Comparison of ENCODE assay signal across 9 cellular contexts in genomic region chr17:42286411-42287295, GRCh38. TPM values are rescaled to one million over a fixed set of nuclear protein-coding genes. Genes with fewer than 3 reads are reported as not detected.
DNase-seq lines count a peak whose midpoint lies in the region; ATAC-seq and TF ChIP-seq lines count a peak whose summit lies in the region.
"Had no signal": no experiment of that assay in that cellular context is flagged by ENCODE, and none has a peak within 500 bp of the region (broad histone marks: within the 10 kb centered on the region; RNA-seq: fewer than 3 reads in every experiment).

No MANE protein-coding gene starts in this region.

- H3K9me3 ChIP-seq in breast epithelium (no peaks in the 10 kb centered on the region), mucosa of rectum (ENCODE audit: control insufficient read depth in 2 of 2, low read length in 2 of 2) (no peaks in the 10 kb centered on the region), trophoblast cell (ENCODE audit: insufficient read depth, low read depth, low read length) (peaks cover 1% of the 10 kb centered on the region)

- H4K91ac ChIP-seq in trophoblast cell (ENCODE audit: low read depth, low read length), result no peak overlapping the region

- H2AFZ ChIP-seq in trophoblast cell (ENCODE audit: insufficient read depth, low read length, poor library complexity), result no peak overlapping the region

- H3K4me1 ChIP-seq in breast epithelium, result peaks cover 18 to 27% of the 10 kb centered on the region in 2 donors
- peaks cover 21 to 23% of the 10 kb centered on the region in 2 donors for H3K4me1 ChIP-seq in mucosa of rectum (ENCODE audit: control insufficient read depth in 2 of 2, insufficient read depth in 2 of 2, low read length in 2 of 2)
- no peaks in the 10 kb centered on the region for H3K4me1 ChIP-seq in urinary bladder (ENCODE audit: insufficient read depth)
- H3K4me1 ChIP-seq in trophoblast cell (ENCODE audit: control insufficient read depth in 1 of 2, insufficient read depth in 2 of 2, low read length in 2 of 2), result peaks cover 3 to 4% of the 10 kb centered on the region in 2 experiments

- no peaks in the 10 kb centered on the region for H3K27me3 ChIP-seq in breast epithelium
- H3K27me3 ChIP-seq in mucosa of rectum (ENCODE audit: control insufficient read depth in 2 of 2, insufficient read depth in 2 of 2, low read length in 2 of 2), result no peaks in the 10 kb centered on the region
- peaks cover 17% of the 10 kb centered on the region for H3K27me3 ChIP-seq in trophoblast cell (ENCODE audit: insufficient read depth, low read length)

- H3K36me3 ChIP-seq in breast epithelium, result no peaks in the 10 kb centered on the region
- no peaks in the 10 kb centered on the region for H3K36me3 ChIP-seq in mucosa of rectum (ENCODE audit: control insufficient read depth in 2 of 2, insufficient read depth in 2 of 2, low read length in 2 of 2)
- no peaks in the 10 kb centered on the region for H3K36me3 ChIP-seq in urinary bladder (ENCODE audit: insufficient read depth)
- no peaks in the 10 kb centered on the region for H3K36me3 ChIP-seq in trophoblast cell (ENCODE audit: control insufficient read depth in 1 of 2, insufficient read depth in 2 of 2, low read length in 2 of 2)

- DNase-seq in activated T-cell treated with anti-CD3 and anti-CD28 coated beads, Interleukin-2, amount 50 U/mL, for 1 hour, result peak; percentile 26
- DNase-seq in activated T-cell treated with anti-CD3 and anti-CD28 coated beads for 4 hours, result no peak
- peak in 1 of 2 donors; percentile 18 for DNase-seq in breast epithelium (ENCODE audit: low spot score in 2 of 2)
- no peak for DNase-seq in T-helper 9 cell
- no peak for DNase-seq in trophoblast cell

- no peak overlapping the region for H3K14ac ChIP-seq in trophoblast cell (ENCODE audit: low read length)

- intact Hi-C loops in breast epithelium (cut with DNase I; ENCODE audit: low total_unique reads), result no loop called here

- no peak overlapping the region for H4K12ac ChIP-seq in trophoblast cell (ENCODE audit: low read depth, low read length)

- ATAC-seq in HG02885 (IDR thresholded peaks at IDR 0.05; ENCODE audit: poor library complexity, unreplicated experiment), result no peak

- H3K4me2 ChIP-seq in trophoblast cell (ENCODE audit: low read length), result no peak overlapping the region

- TF ChIP-seq POLR2A in breast epithelium (IDR thresholded peaks at IDR 0.05), result no peak

- H3K27ac ChIP-seq in breast epithelium (peak overlapping the region; percentile 91 to 92), mucosa of rectum (ENCODE audit: low read depth in 2 of 2, low read length in 2 of 2) (peak overlapping the region in 1 of 2 donors; percentile 86), urinary bladder (ENCODE audit: low read depth) (peak overlapping the region; percentile 73), trophoblast cell (ENCODE audit: low read depth, low read length) (no peak overlapping the region)
- H3K27ac ChIP-seq: C4-2B had no signal

- no peak overlapping the region for H3K23ac ChIP-seq in trophoblast cell (ENCODE audit: low read length)

- H3K4me3 ChIP-seq in breast epithelium, result peak overlapping the region; percentile 75 to 91 (median 77)
- H3K4me3 ChIP-seq in mucosa of rectum (ENCODE audit: low read length in 2 of 2), result peak overlapping the region; percentile 34 to 74
- H3K4me3 ChIP-seq in urinary bladder (ENCODE audit: low read depth, low read length), result no peak overlapping the region
- H3K4me3 ChIP-seq in trophoblast cell (ENCODE audit: low read depth, low read length), result no peak overlapping the region

- no peak overlapping the region for H2AK5ac ChIP-seq in trophoblast cell (ENCODE audit: low read length)

- H2BK12ac ChIP-seq in trophoblast cell (ENCODE audit: low read length), result no peak overlapping the region

- no peak overlapping the region for H2BK120ac ChIP-seq in trophoblast cell (ENCODE audit: insufficient read depth, low read length, poor library complexity)

- H3K79me2 ChIP-seq in trophoblast cell (ENCODE audit: control insufficient read depth, insufficient read depth, low read length, poor library complexity), result no peaks in the 10 kb centered on the region

- peak overlapping the region; percentile 8 to 23 for H3K9ac ChIP-seq in mucosa of rectum (ENCODE audit: low read depth in 1 of 2, low read length in 2 of 2)
- no peak overlapping the region for H3K9ac ChIP-seq in trophoblast cell (ENCODE audit: low read length)

- no peak overlapping the region for H3K4ac ChIP-seq in trophoblast cell (ENCODE audit: low read depth, low read length)

- no peak overlapping the region for H4K8ac ChIP-seq in trophoblast cell (ENCODE audit: low read depth, low read length)

- no peak overlapping the region for H2BK5ac ChIP-seq in trophoblast cell (ENCODE audit: low read depth, low read length, poor library complexity)

- no peak for TF ChIP-seq CTCF in breast epithelium (IDR thresholded peaks at IDR 0.05)

- 30% methylated on average over 5 of the region's 5 CpGs for WGBS in urinary bladder
- no CpG with 5 or more reads among the region's 5 CpGs for WGBS in trophoblast cell (ENCODE audit: extremely low coverage, insufficient coverage, insufficient read length)

- H3K79me1 ChIP-seq in trophoblast cell (ENCODE audit: low read length), result no peaks in the 10 kb centered on the region

- H3K18ac ChIP-seq in trophoblast cell (ENCODE audit: low read length), result no peak overlapping the region

RNA-seq across cellular contexts. Expression of gene STAT5A, which starts 1.6 kb away (rescaled TPM):
- 100 to 1,000 TPM in 1 of 3 donors, 10 to 100 TPM in 2; 72.8 to 363 (median 78.9) TPM for total RNA-seq in breast epithelium
- total RNA-seq in urinary bladder, result 14.9 TPM
- polyA plus RNA-seq in urinary bladder, result 34.0 TPM
- 0.60 and 0.82 TPM in 2 replicates for polyA plus RNA-seq in trophoblast cell (2013)

RNA-seq across cellular contexts. Expression of gene STAT5B, which starts 10.5 kb away (rescaled TPM):
- total RNA-seq in breast epithelium (100 to 1,000 TPM in 2 of 3 donors, 10 to 100 TPM in 1; 97.2 to 130 (median 101) TPM), urinary bladder (37.6 TPM)
- polyA plus RNA-seq in urinary bladder, result 66.3 TPM
- 16.0 and 18.3 TPM in 2 replicates for polyA plus RNA-seq in trophoblast cell (2013)

Comparison
In these comparisons a context has a peak if more than half of its experiments do, and no peak if none do; other contexts are left out.
1. H3K4me3 ChIP-seq: peak in breast epithelium (3 of 3) and mucosa of rectum (2 of 2); none in urinary bladder (single experiment) and trophoblast cell (single experiment).